Comparison of ENCODE assay signal across 1 cellular context in the genomic region with DNA sequence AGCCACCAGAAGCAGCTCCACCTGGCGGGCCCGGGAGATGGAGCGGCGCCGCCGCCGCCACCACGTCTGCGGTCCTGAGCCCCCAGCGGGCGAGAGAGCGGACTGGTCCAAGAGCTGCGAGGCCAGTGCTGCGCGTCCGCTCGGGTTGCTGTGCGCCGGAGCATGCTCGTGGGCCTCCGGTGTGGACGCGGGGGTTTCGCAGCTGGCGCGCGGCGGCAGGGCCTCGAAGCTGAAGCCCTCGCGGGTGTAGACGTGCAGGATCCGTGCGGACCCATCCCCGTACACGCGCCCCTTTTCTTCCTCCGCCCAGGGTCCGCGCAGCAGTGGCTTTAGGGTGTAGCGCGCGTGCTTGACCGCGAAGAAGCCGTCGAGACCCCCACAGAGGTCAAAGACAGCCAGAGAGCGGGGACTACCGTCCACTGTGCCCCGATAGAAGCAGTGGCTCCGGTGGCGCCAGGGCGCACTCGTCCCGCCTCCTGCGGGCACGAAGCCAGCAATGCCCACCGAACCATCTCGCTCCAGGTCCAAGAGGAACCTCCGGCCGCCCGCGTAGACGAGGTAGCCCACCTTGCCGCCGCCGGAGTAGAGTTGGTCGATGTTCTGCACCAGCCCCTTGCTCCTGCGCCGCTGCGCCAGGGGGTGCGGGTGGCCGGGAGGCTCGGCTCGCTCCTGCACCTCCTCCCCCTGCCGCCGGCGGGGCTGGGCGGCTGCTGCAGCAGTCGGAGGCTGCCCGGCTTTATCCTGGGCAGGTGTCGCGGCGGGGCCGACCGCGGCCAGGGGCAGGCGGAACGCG.
TF ChIP-seq lines count a peak whose summit lies in the region.

No MANE protein-coding gene starts in this region.

TF ChIP-seq in H1, 55 proteins besides CTCF, POLR2A, EP300 and RAD21:
- peak; percentile 97 for TF ChIP-seq KDM4A (IDR thresholded peaks at IDR 0.05; ENCODE audit: low read depth, low read length, severe bottlenecking)
- no peak for TF ChIP-seq EGR1 (IDR thresholded peaks at IDR 0.05; ENCODE audit: borderline replicate concordance, low read depth, low read length)
- no peak for TF ChIP-seq SP4 (IDR thresholded peaks at IDR 0.05; ENCODE audit: low read length)
- TF ChIP-seq KDM5A (IDR thresholded peaks at IDR 0.05; ENCODE audit: low read length), result no peak
- TF ChIP-seq CHD1 (IDR thresholded peaks at IDR 0.05; ENCODE audit: low read depth, low read length), result no peak
- TF ChIP-seq ZNF274 (IDR thresholded peaks at IDR 0.05; ENCODE audit: borderline replicate concordance, extremely low read depth, low read length), result no peak
- peak; percentile 72 for TF ChIP-seq SUZ12 (IDR thresholded peaks at IDR 0.05; ENCODE audit: low read length)
- TF ChIP-seq YY1 (IDR thresholded peaks at IDR 0.05; ENCODE audit: low read depth, low read length), result peak; percentile 80; the same call in 1 of the 2 replicates
- TF ChIP-seq TBP (IDR thresholded peaks at IDR 0.05; ENCODE audit: low read depth, low read length), result 0 out of 2 replicates have a peak, but pooled peaks have one; percentile 38
- TF ChIP-seq GTF2F1 (IDR thresholded peaks at IDR 0.05; ENCODE audit: borderline replicate concordance, low read depth, low read length), result no peak
- no peak; the same call in none of the 2 replicates for TF ChIP-seq KDM1A (IDR thresholded peaks at IDR 0.05; ENCODE audit: borderline replicate concordance, low read length)
- TF ChIP-seq, protein P1, sequence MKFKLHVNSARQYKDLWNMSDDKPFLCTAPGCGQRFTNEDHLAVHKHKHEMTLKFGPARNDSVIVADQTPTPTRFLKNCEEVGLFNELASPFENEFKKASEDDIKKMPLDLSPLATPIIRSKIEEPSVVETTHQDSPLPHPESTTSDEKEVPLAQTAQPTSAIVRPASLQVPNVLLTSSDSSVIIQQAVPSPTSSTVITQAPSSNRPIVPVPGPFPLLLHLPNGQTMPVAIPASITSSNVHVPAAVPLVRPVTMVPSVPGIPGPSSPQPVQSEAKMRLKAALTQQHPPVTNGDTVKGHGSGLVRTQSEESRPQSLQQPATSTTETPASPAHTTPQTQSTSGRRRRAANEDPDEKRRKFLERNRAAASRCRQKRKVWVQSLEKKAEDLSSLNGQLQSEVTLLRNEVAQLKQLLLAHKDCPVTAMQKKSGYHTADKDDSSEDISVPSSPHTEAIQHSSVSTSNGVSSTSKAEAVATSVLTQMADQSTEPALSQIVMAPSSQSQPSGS (IDR thresholded peaks at IDR 0.05; ENCODE audit: low read length), result no peak
- no peak for TF ChIP-seq RNF2 (IDR thresholded peaks at IDR 0.05; ENCODE audit: borderline replicate concordance, low read depth, low read length, missing control alignments, poor library complexity, severe bottlenecking)
- TF ChIP-seq CBX5 (IDR thresholded peaks at IDR 0.05; ENCODE audit: low read depth, low read length), result no peak
- TF ChIP-seq, protein P2, sequence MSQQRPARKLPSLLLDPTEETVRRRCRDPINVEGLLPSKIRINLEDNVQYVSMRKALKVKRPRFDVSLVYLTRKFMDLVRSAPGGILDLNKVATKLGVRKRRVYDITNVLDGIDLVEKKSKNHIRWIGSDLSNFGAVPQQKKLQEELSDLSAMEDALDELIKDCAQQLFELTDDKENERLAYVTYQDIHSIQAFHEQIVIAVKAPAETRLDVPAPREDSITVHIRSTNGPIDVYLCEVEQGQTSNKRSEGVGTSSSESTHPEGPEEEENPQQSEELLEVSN (IDR thresholded peaks at IDR 0.05), result peak; percentile 94
- TF ChIP-seq CHD2 (IDR thresholded peaks at IDR 0.05; ENCODE audit: low read length), result no peak
- no peak for TF ChIP-seq TAF7 (optimal IDR thresholded peaks at IDR 0.05; ENCODE audit: borderline replicate concordance, low read depth, low read length)
- TF ChIP-seq BRCA1 (IDR thresholded peaks at IDR 0.05; ENCODE audit: low read depth, low read length), result no peak
- no peak for TF ChIP-seq POU5F1 (IDR thresholded peaks at IDR 0.05; ENCODE audit: low read depth, low read length)
- TF ChIP-seq TAF1 (IDR thresholded peaks at IDR 0.05; ENCODE audit: low read depth, low read length), result no peak
- TF ChIP-seq CEBPB (IDR thresholded peaks at IDR 0.05; ENCODE audit: low read depth, low read length), result no peak
- TF ChIP-seq CBX8 (IDR thresholded peaks at IDR 0.05; ENCODE audit: borderline replicate concordance, low read depth, low read length), result no peak
- 0 out of 2 replicates have a peak, but pooled peaks have one; percentile 34 for TF ChIP-seq POLR2AphosphoS5 (IDR thresholded peaks at IDR 0.05; ENCODE audit: low read depth, low read length)
- TF ChIP-seq EZH2 (IDR thresholded peaks at IDR 0.05; ENCODE audit: low read depth, low read length, severe bottlenecking), result peak; percentile 68
- TF ChIP-seq NANOG (IDR thresholded peaks at IDR 0.05; ENCODE audit: insufficient read depth, low read depth, low read length, poor library complexity, severe bottlenecking), result no peak
- no peak for TF ChIP-seq CTBP2 (IDR thresholded peaks at IDR 0.05; ENCODE audit: borderline replicate concordance, insufficient read depth, insufficient read length, low read length)
- TF ChIP-seq BCL11A (IDR thresholded peaks at IDR 0.05; ENCODE audit: low read depth in 2 of 2, low read length in 2 of 2), result no peak
- no peak for TF ChIP-seq NRF1 (IDR thresholded peaks at IDR 0.05; ENCODE audit: low read depth, low read length)
- TF ChIP-seq, protein P3, sequence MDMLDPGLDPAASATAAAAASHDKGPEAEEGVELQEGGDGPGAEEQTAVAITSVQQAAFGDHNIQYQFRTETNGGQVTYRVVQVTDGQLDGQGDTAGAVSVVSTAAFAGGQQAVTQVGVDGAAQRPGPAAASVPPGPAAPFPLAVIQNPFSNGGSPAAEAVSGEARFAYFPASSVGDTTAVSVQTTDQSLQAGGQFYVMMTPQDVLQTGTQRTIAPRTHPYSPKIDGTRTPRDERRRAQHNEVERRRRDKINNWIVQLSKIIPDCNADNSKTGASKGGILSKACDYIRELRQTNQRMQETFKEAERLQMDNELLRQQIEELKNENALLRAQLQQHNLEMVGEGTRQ (IDR thresholded peaks at IDR 0.05; ENCODE audit: low read length), result no peak
- TF ChIP-seq RBBP5 (IDR thresholded peaks at IDR 0.05; ENCODE audit: borderline replicate concordance, low read depth, low read length), result peak; percentile 93
- no peak for TF ChIP-seq SRF (IDR thresholded peaks at IDR 0.05; ENCODE audit: low read depth, low read length)
- no peak for TF ChIP-seq HDAC6 (IDR thresholded peaks at IDR 0.05; ENCODE audit: low read depth, low read length)
- TF ChIP-seq SIX5 (IDR thresholded peaks at IDR 0.05; ENCODE audit: low read depth, low read length), result no peak
- no peak for TF ChIP-seq MAFK (IDR thresholded peaks at IDR 0.05; ENCODE audit: low read depth, low read length)
- TF ChIP-seq SP2 (IDR thresholded peaks at IDR 0.05; ENCODE audit: low read length), result no peak
- TF ChIP-seq, protein P4, sequence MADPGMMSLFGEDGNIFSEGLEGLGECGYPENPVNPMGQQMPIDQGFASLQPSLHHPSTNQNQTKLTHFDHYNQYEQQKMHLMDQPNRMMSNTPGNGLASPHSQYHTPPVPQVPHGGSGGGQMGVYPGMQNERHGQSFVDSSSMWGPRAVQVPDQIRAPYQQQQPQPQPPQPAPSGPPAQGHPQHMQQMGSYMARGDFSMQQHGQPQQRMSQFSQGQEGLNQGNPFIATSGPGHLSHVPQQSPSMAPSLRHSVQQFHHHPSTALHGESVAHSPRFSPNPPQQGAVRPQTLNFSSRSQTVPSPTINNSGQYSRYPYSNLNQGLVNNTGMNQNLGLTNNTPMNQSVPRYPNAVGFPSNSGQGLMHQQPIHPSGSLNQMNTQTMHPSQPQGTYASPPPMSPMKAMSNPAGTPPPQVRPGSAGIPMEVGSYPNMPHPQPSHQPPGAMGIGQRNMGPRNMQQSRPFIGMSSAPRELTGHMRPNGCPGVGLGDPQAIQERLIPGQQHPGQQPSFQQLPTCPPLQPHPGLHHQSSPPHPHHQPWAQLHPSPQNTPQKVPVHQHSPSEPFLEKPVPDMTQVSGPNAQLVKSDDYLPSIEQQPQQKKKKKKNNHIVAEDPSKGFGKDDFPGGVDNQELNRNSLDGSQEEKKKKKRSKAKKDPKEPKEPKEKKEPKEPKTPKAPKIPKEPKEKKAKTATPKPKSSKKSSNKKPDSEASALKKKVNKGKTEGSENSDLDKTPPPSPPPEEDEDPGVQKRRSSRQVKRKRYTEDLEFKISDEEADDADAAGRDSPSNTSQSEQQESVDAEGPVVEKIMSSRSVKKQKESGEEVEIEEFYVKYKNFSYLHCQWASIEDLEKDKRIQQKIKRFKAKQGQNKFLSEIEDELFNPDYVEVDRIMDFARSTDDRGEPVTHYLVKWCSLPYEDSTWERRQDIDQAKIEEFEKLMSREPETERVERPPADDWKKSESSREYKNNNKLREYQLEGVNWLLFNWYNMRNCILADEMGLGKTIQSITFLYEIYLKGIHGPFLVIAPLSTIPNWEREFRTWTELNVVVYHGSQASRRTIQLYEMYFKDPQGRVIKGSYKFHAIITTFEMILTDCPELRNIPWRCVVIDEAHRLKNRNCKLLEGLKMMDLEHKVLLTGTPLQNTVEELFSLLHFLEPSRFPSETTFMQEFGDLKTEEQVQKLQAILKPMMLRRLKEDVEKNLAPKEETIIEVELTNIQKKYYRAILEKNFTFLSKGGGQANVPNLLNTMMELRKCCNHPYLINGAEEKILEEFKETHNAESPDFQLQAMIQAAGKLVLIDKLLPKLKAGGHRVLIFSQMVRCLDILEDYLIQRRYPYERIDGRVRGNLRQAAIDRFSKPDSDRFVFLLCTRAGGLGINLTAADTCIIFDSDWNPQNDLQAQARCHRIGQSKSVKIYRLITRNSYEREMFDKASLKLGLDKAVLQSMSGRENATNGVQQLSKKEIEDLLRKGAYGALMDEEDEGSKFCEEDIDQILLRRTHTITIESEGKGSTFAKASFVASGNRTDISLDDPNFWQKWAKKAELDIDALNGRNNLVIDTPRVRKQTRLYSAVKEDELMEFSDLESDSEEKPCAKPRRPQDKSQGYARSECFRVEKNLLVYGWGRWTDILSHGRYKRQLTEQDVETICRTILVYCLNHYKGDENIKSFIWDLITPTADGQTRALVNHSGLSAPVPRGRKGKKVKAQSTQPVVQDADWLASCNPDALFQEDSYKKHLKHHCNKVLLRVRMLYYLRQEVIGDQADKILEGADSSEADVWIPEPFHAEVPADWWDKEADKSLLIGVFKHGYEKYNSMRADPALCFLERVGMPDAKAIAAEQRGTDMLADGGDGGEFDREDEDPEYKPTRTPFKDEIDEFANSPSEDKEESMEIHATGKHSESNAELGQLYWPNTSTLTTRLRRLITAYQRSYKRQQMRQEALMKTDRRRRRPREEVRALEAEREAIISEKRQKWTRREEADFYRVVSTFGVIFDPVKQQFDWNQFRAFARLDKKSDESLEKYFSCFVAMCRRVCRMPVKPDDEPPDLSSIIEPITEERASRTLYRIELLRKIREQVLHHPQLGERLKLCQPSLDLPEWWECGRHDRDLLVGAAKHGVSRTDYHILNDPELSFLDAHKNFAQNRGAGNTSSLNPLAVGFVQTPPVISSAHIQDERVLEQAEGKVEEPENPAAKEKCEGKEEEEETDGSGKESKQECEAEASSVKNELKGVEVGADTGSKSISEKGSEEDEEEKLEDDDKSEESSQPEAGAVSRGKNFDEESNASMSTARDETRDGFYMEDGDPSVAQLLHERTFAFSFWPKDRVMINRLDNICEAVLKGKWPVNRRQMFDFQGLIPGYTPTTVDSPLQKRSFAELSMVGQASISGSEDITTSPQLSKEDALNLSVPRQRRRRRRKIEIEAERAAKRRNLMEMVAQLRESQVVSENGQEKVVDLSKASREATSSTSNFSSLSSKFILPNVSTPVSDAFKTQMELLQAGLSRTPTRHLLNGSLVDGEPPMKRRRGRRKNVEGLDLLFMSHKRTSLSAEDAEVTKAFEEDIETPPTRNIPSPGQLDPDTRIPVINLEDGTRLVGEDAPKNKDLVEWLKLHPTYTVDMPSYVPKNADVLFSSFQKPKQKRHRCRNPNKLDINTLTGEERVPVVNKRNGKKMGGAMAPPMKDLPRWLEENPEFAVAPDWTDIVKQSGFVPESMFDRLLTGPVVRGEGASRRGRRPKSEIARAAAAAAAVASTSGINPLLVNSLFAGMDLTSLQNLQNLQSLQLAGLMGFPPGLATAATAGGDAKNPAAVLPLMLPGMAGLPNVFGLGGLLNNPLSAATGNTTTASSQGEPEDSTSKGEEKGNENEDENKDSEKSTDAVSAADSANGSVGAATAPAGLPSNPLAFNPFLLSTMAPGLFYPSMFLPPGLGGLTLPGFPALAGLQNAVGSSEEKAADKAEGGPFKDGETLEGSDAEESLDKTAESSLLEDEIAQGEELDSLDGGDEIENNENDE (IDR thresholded peaks at IDR 0.05; ENCODE audit: insufficient replicate concordance, low read length), result no peak
- TF ChIP-seq PHF8 (conservative IDR thresholded peaks at IDR 0.05; ENCODE audit: low read depth, low read length), result no peak
- TF ChIP-seq, protein P5, sequence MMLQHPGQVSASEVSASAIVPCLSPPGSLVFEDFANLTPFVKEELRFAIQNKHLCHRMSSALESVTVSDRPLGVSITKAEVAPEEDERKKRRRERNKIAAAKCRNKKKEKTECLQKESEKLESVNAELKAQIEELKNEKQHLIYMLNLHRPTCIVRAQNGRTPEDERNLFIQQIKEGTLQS (IDR thresholded peaks at IDR 0.05; ENCODE audit: insufficient read depth, low read depth, low read length), result 0 out of 2 replicates have a peak, but pooled peaks have one; percentile 10
- no peak for TF ChIP-seq BACH1 (IDR thresholded peaks at IDR 0.05; ENCODE audit: low read length)
- TF ChIP-seq ASH2L (IDR thresholded peaks at IDR 0.05; ENCODE audit: low read length), result peak; percentile 51
- TF ChIP-seq, protein P6, sequence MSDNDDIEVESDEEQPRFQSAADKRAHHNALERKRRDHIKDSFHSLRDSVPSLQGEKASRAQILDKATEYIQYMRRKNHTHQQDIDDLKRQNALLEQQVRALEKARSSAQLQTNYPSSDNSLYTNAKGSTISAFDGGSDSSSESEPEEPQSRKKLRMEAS (IDR thresholded peaks at IDR 0.05), result peak; percentile 87
- peak in 1 of 2 experiments; percentile 59; a peak in 1 of 4 replicates for TF ChIP-seq HDAC2 (IDR thresholded peaks at IDR 0.05; ENCODE audit: borderline replicate concordance in 1 of 2, low read depth in 2 of 2, low read length in 2 of 2)
- TF ChIP-seq RXRA (IDR thresholded peaks at IDR 0.05; ENCODE audit: insufficient read depth, low read depth, low read length), result no peak
- no peak; the same call in 1 of the 2 replicates for TF ChIP-seq TEAD4 (IDR thresholded peaks at IDR 0.05; ENCODE audit: low read depth, low read length)
- TF ChIP-seq SIRT6 (IDR thresholded peaks at IDR 0.05; ENCODE audit: low read length), result no peak
- no peak for TF ChIP-seq SIN3A (conservative IDR thresholded peaks at IDR 0.05 in 1 of 2, IDR thresholded peaks at IDR 0.05 in 1 of 2; ENCODE audit: low read depth in 1 of 2, low read length in 2 of 2)
- no peak for TF ChIP-seq SP1 (IDR thresholded peaks at IDR 0.05; ENCODE audit: low read depth, low read length)
- no peak for TF ChIP-seq SAP30 (IDR thresholded peaks at IDR 0.05; ENCODE audit: insufficient read depth, insufficient replicate concordance, low read length)
- no peak for TF ChIP-seq RFX5 (IDR thresholded peaks at IDR 0.05; ENCODE audit: borderline replicate concordance, low read depth, low read length)
- peak; percentile 84 for TF ChIP-seq CREB1 (IDR thresholded peaks at IDR 0.05)
- 0 out of 2 replicates have a peak, but pooled peaks have one; percentile 57 for TF ChIP-seq GABPA (IDR thresholded peaks at IDR 0.05; ENCODE audit: borderline replicate concordance, insufficient read depth, low read length)
- TF ChIP-seq JUND (IDR thresholded peaks at IDR 0.05; ENCODE audit: low read length), result no peak
- 0 out of 2 replicates have a peak, but pooled peaks have one; percentile 71 for TF ChIP-seq TCF12 (IDR thresholded peaks at IDR 0.05; ENCODE audit: low read depth, low read length)
- TF ChIP-seq JUN (IDR thresholded peaks at IDR 0.05; ENCODE audit: low read depth, low read length), result no peak
- no peak for TF ChIP-seq FOSL1 (IDR thresholded peaks at IDR 0.05; ENCODE audit: insufficient read depth, low read depth, low read length)
TF ChIP-seq in H1: peak in this region for 15.
